Comparison of ENCODE assay signal across 9 cellular contexts in genomic region chr2:45169339-45170190, GRCh38.
DNase-seq lines count a peak whose midpoint lies in the region; ATAC-seq and TF ChIP-seq lines count a peak whose summit lies in the region.
"Had no signal": no experiment of that assay in that cellular context is flagged by ENCODE, and none has a peak within 500 bp of the region (broad histone marks: within the 10 kb centered on the region; RNA-seq: fewer than 3 reads in every experiment).

No MANE protein-coding gene starts in this region.

- no peak for ATAC-seq in GM21737 (IDR thresholded peaks at IDR 0.05; ENCODE audit: unreplicated experiment)
- no peak for ATAC-seq in HG03521 (IDR thresholded peaks at IDR 0.05; ENCODE audit: unreplicated experiment)

- peak; percentile 14 for TF ChIP-seq CTCF in choroid plexus epithelial cell (conservative IDR thresholded peaks at IDR 0.05; ENCODE audit: low read depth, low read length)

- DNase-seq in GM03348 (ENCODE audit: low spot score) (peak; percentile 59), NCI-H1092 (lab: John Stamatoyannopoulos, UW) (peak; percentile 12), choroid plexus epithelial cell (ENCODE audit: low read depth) (peak; percentile 45), lung microvascular endothelial cell (ENCODE audit: low read depth in 2 of 2) (peak; percentile 49 to 56), NCI-H128 (lab: John Stamatoyannopoulos, UW; ENCODE audit: unreplicated experiment) (no peak)
- DNase-seq in stimulated activated CD4-positive, alpha-beta T cell treated with anti-CD3 and anti-CD28 coated beads, Interleukin-1b, Interleukin-23, amount 100 ng/mL, for 48 hours, result no peak
- DNase-seq: T-cell had no signal

- H3K4me3 ChIP-seq in choroid plexus epithelial cell (ENCODE audit: low read depth, low read length), result peak overlapping the region; percentile 64

Comparison
In these comparisons a context has a peak if more than half of its experiments do, and no peak if none do; other contexts are left out.
1. DNase-seq: peak in GM03348 (single experiment), NCI-H1092 (single experiment), choroid plexus epithelial cell (single experiment) and lung microvascular endothelial cell (2 of 2); none in NCI-H128 (single experiment) and stimulated activated CD4-positive, alpha-beta T cell treated with anti-CD3 and anti-CD28 coated beads, Interleukin-1b, Interleukin-23, amount 100 ng/mL, for 48 hours (single experiment).